9 cellular contexts compared by ENCODE assay signal in the genomic region with DNA sequence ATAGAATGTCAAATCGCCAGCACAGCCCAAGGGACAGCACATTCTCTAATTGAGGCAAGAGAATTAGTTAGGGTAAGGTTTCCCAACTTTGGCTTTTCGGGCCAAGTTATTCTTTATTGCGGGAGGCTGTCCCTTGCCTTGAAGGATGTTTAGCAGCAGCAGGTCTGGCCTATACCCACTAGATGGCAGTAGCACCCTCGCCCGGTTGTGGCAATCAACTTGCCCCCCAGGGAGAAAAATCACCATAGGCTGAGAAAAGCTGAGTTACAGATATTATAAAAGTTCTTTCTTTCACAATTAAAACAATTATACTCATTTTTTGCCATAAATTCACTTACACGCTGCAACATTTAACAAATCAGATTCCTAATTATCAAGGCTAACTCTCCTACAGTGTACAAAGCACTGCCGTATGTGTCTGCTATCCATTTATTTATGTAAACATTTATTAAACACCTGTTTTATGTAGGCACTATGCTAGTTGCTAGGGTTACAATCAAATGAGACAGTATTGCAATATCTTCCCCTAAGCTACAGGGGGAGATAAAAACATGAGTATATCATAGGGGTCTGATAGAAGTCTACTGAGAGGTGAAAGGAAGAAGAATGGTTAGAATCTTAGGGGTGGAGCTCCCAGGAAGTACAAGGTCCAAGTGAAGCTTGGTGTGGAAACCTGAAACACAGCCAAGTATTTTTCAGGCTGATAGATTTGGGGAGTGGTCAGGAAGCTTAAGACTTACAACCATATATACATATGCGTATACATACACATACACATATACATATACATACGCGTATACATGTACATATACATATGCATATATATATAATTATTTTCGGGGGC.
DNase-seq lines count a peak whose midpoint lies in the region; ATAC-seq and TF ChIP-seq lines count a peak whose summit lies in the region.
"Had no signal": no experiment of that assay in that cellular context is flagged by ENCODE, and none has a peak within 500 bp of the region (broad histone marks: within the 10 kb centered on the region; RNA-seq: fewer than 3 reads in every experiment).

No MANE protein-coding gene starts in this region.

- H3K27ac Mint-ChIP-seq in Caco-2 (ENCODE audit: unreplicated experiment), result no peak overlapping the region
- no peak overlapping the region for H3K27ac Mint-ChIP-seq in WTC11

- CTCF ChIA-PET in Caco-2 (lab: Charles Lee), result interaction anchor here (1.0 to 1.3 kb wide), 5 partner anchors 8 to 829 kb away, joined by 3 to 4 read pairs (median 3); no protein-coding TSS in a partner anchor
- CTCF ChIA-PET in WTC11 (lab: Charles Lee), result interaction anchor here (0.6 to 2.0 kb wide), 10 partner anchors 10 to 829 kb away, joined by 3 to 9 read pairs (median 3); no protein-coding TSS in a partner anchor

- peak; percentile 96 for TF ChIP-seq CTCF in Caco-2 (IDR thresholded peaks at IDR 0.05; ENCODE audit: insufficient read depth in 1 of 2, low read depth in 1 of 2, low read length in 1 of 2, severe bottlenecking in 1 of 2, unreplicated experiment in 1 of 2)
- peak; percentile 71 for TF ChIP-seq CTCF in WTC11 (IDR thresholded peaks at IDR 0.05)
- peak; percentile 46 to 52 for TF ChIP-seq CTCF in left lung (IDR thresholded peaks at IDR 0.05)

- no peaks in the 10 kb centered on the region for H3K9me3 ChIP-seq in Caco-2
- H3K9me3 ChIP-seq in left lung, result no peaks in the 10 kb centered on the region

- H3K27ac ChIP-seq in left lung, result no peak overlapping the region
- H3K27ac ChIP-seq: SK-N-MC had no signal

- no peak overlapping the region for H3K4me3 ChIP-seq in Caco-2 (ENCODE audit: low read depth, low read length)
- no peak overlapping the region for H3K4me3 ChIP-seq in left lung
- H3K4me3 ChIP-seq: SK-N-MC had no signal

- DNase-seq in Caco-2, result peak; percentile 54 to 65
- peak; percentile 64 for DNase-seq in WTC11 (ENCODE audit: low spot score)
- peak in 1 of 2 donors; percentile 13 for DNase-seq in left lung
- DNase-seq in ureter (ENCODE audit: low spot score), result no peak
- no peak for DNase-seq in NCI-H2196 (lab: John Stamatoyannopoulos, UW; ENCODE audit: unreplicated experiment)

- BruUV-seq in Caco-2 (replicated peaks; lab: Mats Ljungman, UMichigan), result no TSS peak

- H3K4me3 Mint-ChIP-seq in Caco-2 (ENCODE audit: unreplicated experiment) (no peak overlapping the region), WTC11 (no peak overlapping the region)

- H3K36me3 Mint-ChIP-seq in Caco-2 (ENCODE audit: insufficient read depth, unreplicated experiment) (no peaks in the 10 kb centered on the region), WTC11 (no peaks in the 10 kb centered on the region)

- intact Hi-C loops in Caco-2 (cut with micrococcal nuclease; ENCODE audit: unreplicated experiment) (loop anchor here (1.0 to 10.0 kb wide), 5 partner anchors 88 to 821 kb away; no protein-coding TSS in a partner anchor), left lung (cut with DNase I) (no loop called here)

- H3K9me3 Mint-ChIP-seq in Caco-2 (ENCODE audit: unreplicated experiment) (no peaks in the 10 kb centered on the region), WTC11 (no peaks in the 10 kb centered on the region)

- POLR2A ChIA-PET in Caco-2 (lab: Charles Lee) (no interaction called here), WTC11 (lab: Charles Lee) (no interaction called here)

- H3K27me3 ChIP-seq in Caco-2 (replicated peaks; ENCODE audit: control insufficient read depth, insufficient read depth, low read length) (no peaks in the 10 kb centered on the region), left lung (no peaks in the 10 kb centered on the region)

- peaks cover 7% of the 10 kb centered on the region for H3K4me1 ChIP-seq in Caco-2
- H3K4me1 ChIP-seq in left lung, result peaks cover 0 to 8% of the 10 kb centered on the region in 2 donors

- peak; percentile 75 for ATAC-seq in GM18907 (IDR thresholded peaks at IDR 0.05; ENCODE audit: unreplicated experiment)
- peak; percentile 77 for ATAC-seq in HG03442 (IDR thresholded peaks at IDR 0.05; ENCODE audit: unreplicated experiment)
- ATAC-seq in WTC11, result peak; percentile 83
- peak; percentile 88 for ATAC-seq in left lung
- ATAC-seq in HG03469 (IDR thresholded peaks at IDR 0.05; ENCODE audit: unreplicated experiment), result no peak

- peaks cover 3% of the 10 kb centered on the region for H3K27me3 Mint-ChIP-seq in Caco-2 (ENCODE audit: insufficient read depth, unreplicated experiment)
- no peaks in the 10 kb centered on the region for H3K27me3 Mint-ChIP-seq in WTC11 (ENCODE audit: low read depth)

- no peaks in the 10 kb centered on the region for H3K36me3 ChIP-seq in Caco-2 (ENCODE audit: control insufficient read depth, insufficient read depth, low read length)
- H3K36me3 ChIP-seq in left lung, result no peaks in the 10 kb centered on the region

- H3K4me1 Mint-ChIP-seq in Caco-2 (ENCODE audit: low read depth, unreplicated experiment) (peaks cover 7% of the 10 kb centered on the region), WTC11 (peaks cover 8% of the 10 kb centered on the region)

TF ChIP-seq in WTC11, 78 proteins besides CTCF, POLR2A, EP300 and RAD21 (continues in another document):
- TF ChIP-seq PRRX2 (CRISPR knock-in tag; IDR thresholded peaks at IDR 0.05) (no peak), MYBL2 (CRISPR knock-in tag; IDR thresholded peaks at IDR 0.05) (no peak), ERG (CRISPR knock-in tag; IDR thresholded peaks at IDR 0.05) (no peak), IRF2 (CRISPR knock-in tag; IDR thresholded peaks at IDR 0.05; ENCODE audit: borderline replicate concordance, low read depth) (no peak), ZNF219 (CRISPR knock-in tag; IDR thresholded peaks at IDR 0.05; ENCODE audit: borderline replicate concordance) (no peak), ZNF396 (CRISPR knock-in tag; IDR thresholded peaks at IDR 0.05; ENCODE audit: borderline replicate concordance) (no peak), FOXJ3 (CRISPR knock-in tag; IDR thresholded peaks at IDR 0.05; ENCODE audit: borderline replicate concordance) (no peak), IRF1 (CRISPR knock-in tag; IDR thresholded peaks at IDR 0.05) (no peak), JAZF1 (CRISPR knock-in tag; IDR thresholded peaks at IDR 0.05) (no peak), AR (CRISPR knock-in tag; IDR thresholded peaks at IDR 0.05) (no peak), NR3C1 (CRISPR knock-in tag; conservative IDR thresholded peaks at IDR 0.05; ENCODE audit: low read depth) (no peak), ATF1 (CRISPR knock-in tag; IDR thresholded peaks at IDR 0.05) (no peak)
- TF ChIP-seq, protein P1, sequence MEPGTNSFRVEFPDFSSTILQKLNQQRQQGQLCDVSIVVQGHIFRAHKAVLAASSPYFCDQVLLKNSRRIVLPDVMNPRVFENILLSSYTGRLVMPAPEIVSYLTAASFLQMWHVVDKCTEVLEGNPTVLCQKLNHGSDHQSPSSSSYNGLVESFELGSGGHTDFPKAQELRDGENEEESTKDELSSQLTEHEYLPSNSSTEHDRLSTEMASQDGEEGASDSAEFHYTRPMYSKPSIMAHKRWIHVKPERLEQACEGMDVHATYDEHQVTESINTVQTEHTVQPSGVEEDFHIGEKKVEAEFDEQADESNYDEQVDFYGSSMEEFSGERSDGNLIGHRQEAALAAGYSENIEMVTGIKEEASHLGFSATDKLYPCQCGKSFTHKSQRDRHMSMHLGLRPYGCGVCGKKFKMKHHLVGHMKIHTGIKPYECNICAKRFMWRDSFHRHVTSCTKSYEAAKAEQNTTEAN (CRISPR knock-in tag; IDR thresholded peaks at IDR 0.05), result no peak

Comparison
In these comparisons a context has a peak if more than half of its experiments do, and no peak if none do; other contexts are left out.
1. DNase-seq: peak in Caco-2 (2 of 2) and WTC11 (single experiment); none in ureter (single experiment) and NCI-H2196 (single experiment).
2. Peak in every context shown above with its lines, with median percentiles within 50 percentile points of each other: CTCF ChIP-seq.